ENCODE assay signal across 15 cellular contexts in genomic region chr22:18101536-18101935, GRCh38.
"Had no signal": no experiment of that assay in that cellular context is flagged by ENCODE, and none has a peak within 500 bp of the region (broad histone marks: within the 10 kb centered on the region; RNA-seq: fewer than 3 reads in every experiment).

No MANE protein-coding gene starts in this region.

- H3K4me3 Mint-ChIP-seq: activated CD4-positive, alpha-beta T cell treated with anti-CD3 and anti-CD28 coated beads for 36 hours; activated naive CD4-positive, alpha-beta T cell treated with anti-CD3 and anti-CD28 coated beads, Interleukin-2, amount 50 U/mL, for 24 hours; memory B cell had no signal

- H3K4me1 ChIP-seq: left lung, tibial nerve, vagina had no signal

- H3K27ac Mint-ChIP-seq: activated CD4-positive, alpha-beta T cell treated with anti-CD3 and anti-CD28 coated beads for 36 hours; activated naive CD4-positive, alpha-beta T cell treated with anti-CD3 and anti-CD28 coated beads, Interleukin-2, amount 50 U/mL, for 24 hours; memory B cell had no signal

- H3K4me3 ChIP-seq: esophagus muscularis mucosa, left lung, tibial nerve, vagina had no signal

- ATAC-seq: activated CD4-positive, alpha-beta T cell treated with anti-CD3 and anti-CD28 coated beads for 36 hours; left lung had no signal

- H3K9me3 ChIP-seq: esophagus muscularis mucosa, left lung, tibial nerve, vagina had no signal

- DNase-seq: activated CD4-positive, alpha-beta T cell treated with anti-CD3 and anti-CD28 coated beads for 36 hours; activated CD8-positive, alpha-beta memory T cell treated with anti-CD3 and anti-CD28 coated beads for 24 hours; activated effector memory CD4-positive, alpha-beta T cell treated with Interleukin-2 at 50 U/mL for 16 hours; amygdala; foreskin fibroblast; left lung; retina; stimulated activated CD4-positive, alpha-beta T cell treated with anti-CD3 and anti-CD28 coated beads, Interleukin-4, amount 100 ng/mL, for 4 hours; T-helper 1 cell; WERI-Rb-1 had no signal

- H3K27ac ChIP-seq: esophagus muscularis mucosa, left lung, tibial nerve, vagina, WERI-Rb-1 had no signal

- H3K36me3 ChIP-seq: vagina, WERI-Rb-1 had no signal

- H3K27me3 ChIP-seq: esophagus muscularis mucosa, left lung, tibial nerve, vagina had no signal
